In genomic region chr3:188153949-188154757, GRCh38 we compare ENCODE assay signal across 8 cellular contexts. TPM values are rescaled to one million over a fixed set of nuclear protein-coding genes. Genes with fewer than 3 reads are reported as not detected.
DNase-seq lines count a peak whose midpoint lies in the region; ATAC-seq and TF ChIP-seq lines count a peak whose summit lies in the region.

Gene LPP, plus strand, starts transcription at chr3:188154157. Its CDS starts 251,964 bp downstream, at chr3:188406121.

- peak within 1 kb of the TSS; percentile 89 to 95 (median 90) for H3K27ac Mint-ChIP-seq in naive thymus-derived CD8-positive, alpha-beta T cell
- peak within 1 kb of the TSS; percentile 90 for H3K27ac Mint-ChIP-seq in stimulated activated memory B cell treated with anti-CD40 and anti-IgM and Interleukin-4, amounts not matched to agents 10 μg/mL and 1 μg/mL and 100 μg/mL, for 72 hours

- H3K9ac ChIP-seq in PC-3 (ENCODE audit: low read length) = peak within 1 kb of the TSS; percentile 89

- H3K4me1 ChIP-seq in PC-3 (ENCODE audit: insufficient read depth, low read length) = peaks cover 29% of the 10 kb centered on the region

- H3K4me3 Mint-ChIP-seq in naive thymus-derived CD8-positive, alpha-beta T cell = peak within 1 kb of the TSS; percentile 82 to 96 (median 90)
- peak within 1 kb of the TSS; percentile 93 for H3K4me3 Mint-ChIP-seq in stimulated activated memory B cell treated with anti-CD40 and anti-IgM and Interleukin-4, amounts not matched to agents 10 μg/mL and 1 μg/mL and 100 μg/mL, for 72 hours

- H3K9me2 ChIP-seq in PC-3 (replicated peaks; ENCODE audit: low read length) = no peaks in the 10 kb centered on the region

- H3K9me3 Mint-ChIP-seq in naive thymus-derived CD8-positive, alpha-beta T cell = no peaks in the 10 kb centered on the region
- H3K9me3 Mint-ChIP-seq in stimulated activated memory B cell treated with anti-CD40 and anti-IgM and Interleukin-4, amounts not matched to agents 10 μg/mL and 1 μg/mL and 100 μg/mL, for 72 hours = peaks cover 1% of the 10 kb centered on the region

- H3K4me3 ChIP-seq in AG09309 (ENCODE audit: control insufficient read depth, low read depth, low read length) = peak within 1 kb of the TSS; percentile 76
- peak within 1 kb of the TSS; percentile 97 for H3K4me3 ChIP-seq in PC-3 (ENCODE audit: low read length)

- peaks cover 30 to 58% (median 52%) of the 10 kb centered on the region in 4 donors for H3K4me1 Mint-ChIP-seq in naive thymus-derived CD8-positive, alpha-beta T cell
- peaks cover 62% of the 10 kb centered on the region for H3K4me1 Mint-ChIP-seq in stimulated activated memory B cell treated with anti-CD40 and anti-IgM and Interleukin-4, amounts not matched to agents 10 μg/mL and 1 μg/mL and 100 μg/mL, for 72 hours

- H3K9me3 ChIP-seq in PC-3 (ENCODE audit: low read length) = no peaks in the 10 kb centered on the region

- ATAC-seq in GM18868 (IDR thresholded peaks at IDR 0.05; ENCODE audit: unreplicated experiment) = peak; percentile 82
- ATAC-seq in HG03139 (IDR thresholded peaks at IDR 0.05; ENCODE audit: unreplicated experiment) = peak; percentile 74
- peak; percentile 82 for ATAC-seq in PC-3
- peak; percentile 84 to 87 for ATAC-seq in naive thymus-derived CD8-positive, alpha-beta T cell
- peak; percentile 93 for ATAC-seq in stimulated activated memory B cell treated with anti-CD40 and anti-IgM and Interleukin-4, amounts not matched to agents 10 μg/mL and 1 μg/mL and 100 μg/mL, for 72 hours

- no peaks in the 10 kb centered on the region for H3K27me3 ChIP-seq in PC-3 (ENCODE audit: low read length)

- no peaks in the 10 kb centered on the region for H3K36me3 Mint-ChIP-seq in naive thymus-derived CD8-positive, alpha-beta T cell
- H3K36me3 Mint-ChIP-seq in stimulated activated memory B cell treated with anti-CD40 and anti-IgM and Interleukin-4, amounts not matched to agents 10 μg/mL and 1 μg/mL and 100 μg/mL, for 72 hours = no peaks in the 10 kb centered on the region

- no peaks in the 10 kb centered on the region for H3K27me3 Mint-ChIP-seq in naive thymus-derived CD8-positive, alpha-beta T cell
- no peaks in the 10 kb centered on the region for H3K27me3 Mint-ChIP-seq in stimulated activated memory B cell treated with anti-CD40 and anti-IgM and Interleukin-4, amounts not matched to agents 10 μg/mL and 1 μg/mL and 100 μg/mL, for 72 hours

- H3K79me2 ChIP-seq in PC-3 (ENCODE audit: low read length) = peaks cover 57% of the 10 kb centered on the region

- POLR2A ChIA-PET in PC-3 (lab: Charles Lee; ENCODE audit: unreplicated experiment) = interaction anchor here (0.6 to 1.3 kb wide), 6 partner anchors 109 to 409 kb away, joined by 4 to 12 read pairs (median 5); partner anchors contain the start of gene BCL6
- POLR2A ChIA-PET in naive thymus-derived CD8-positive, alpha-beta T cell (lab: Charles Lee) = interaction anchor here (0.7 to 1.4 kb wide), 5 partner anchors 15 to 411 kb away, joined by 3 to 4 read pairs (median 3); no protein-coding TSS in a partner anchor

- peak within 1 kb of the TSS; percentile 88 for H3K27ac ChIP-seq in PC-3 (ENCODE audit: low read length)

- peak within 1 kb of the TSS; percentile 87 for H3K4me2 ChIP-seq in PC-3 (ENCODE audit: low read length)

- peaks cover 12% of the 10 kb centered on the region; the same call in 1 of the 2 replicates for H4K20me1 ChIP-seq in PC-3 (ENCODE audit: low read length)

- BruUV-seq in PC-3 (replicated peaks; lab: Mats Ljungman, UMichigan) = no TSS peak

- H2AFZ ChIP-seq in PC-3 (ENCODE audit: low read length) = peak within 1 kb of the TSS; percentile 68

- no peaks in the 10 kb centered on the region for H3F3A ChIP-seq in PC-3 (ENCODE audit: low read length, unreplicated experiment)

- no peak for TF ChIP-seq CTCF in AG09309 (IDR thresholded peaks at IDR 0.05; ENCODE audit: control insufficient read depth, insufficient read depth, low read depth, low read length, missing control alignments)
- TF ChIP-seq CTCF in PC-3 (conservative IDR thresholded peaks at IDR 0.05; ENCODE audit: low read depth, low read length) = 0 out of 2 replicates have a peak, but pooled peaks have one; percentile 14

- DNase-seq in AG09309 (ENCODE audit: low read depth) (no peak), PC-3 (peak; percentile 58), activated T-helper 1 cell treated with Interleukin-2 at 50 U/mL for 16 hours (ENCODE audit: low read depth) (peak; percentile 66), fibroblast of gingiva (ENCODE audit: low read depth) (peak; percentile 87)
- peak; percentile 67 to 85 (median 74) for DNase-seq in naive thymus-derived CD8-positive, alpha-beta T cell

- CTCF ChIA-PET in PC-3 (lab: Charles Lee) = interaction anchor here (0.6 kb wide), 1 partner anchor 37 kb away, joined by 4 read pairs; no protein-coding TSS in a partner anchor

- intact Hi-C loops in PC-3 (cut with micrococcal nuclease) = loop anchor here (2.0 to 5.0 kb wide), 6 partner anchors 75 to 798 kb away; no protein-coding TSS in a partner anchor

- H3K36me3 ChIP-seq in PC-3 (ENCODE audit: low read depth, low read length) = no peaks in the 10 kb centered on the region

RNA-seq across cellular contexts. Expression of gene LPP, which starts in this region (rescaled TPM):
- 20.4 and 21.3 TPM in 2 replicates for total RNA-seq in PC-3 (2014; rRNA removed)
- total RNA-seq in naive thymus-derived CD8-positive, alpha-beta T cell = 10 to 100 TPM in 1 of 2 experiments, 1 to 10 TPM in 1; 7.7 to 10.3 TPM
- 10 to 100 TPM in 1 of 3 donors, 1 to 10 TPM in 2; 4.9 to 12.5 (median 7.1) TPM for polyA plus RNA-seq in naive thymus-derived CD8-positive, alpha-beta T cell
